ENCODE assay signal across 3 cellular contexts in the genomic region with DNA sequence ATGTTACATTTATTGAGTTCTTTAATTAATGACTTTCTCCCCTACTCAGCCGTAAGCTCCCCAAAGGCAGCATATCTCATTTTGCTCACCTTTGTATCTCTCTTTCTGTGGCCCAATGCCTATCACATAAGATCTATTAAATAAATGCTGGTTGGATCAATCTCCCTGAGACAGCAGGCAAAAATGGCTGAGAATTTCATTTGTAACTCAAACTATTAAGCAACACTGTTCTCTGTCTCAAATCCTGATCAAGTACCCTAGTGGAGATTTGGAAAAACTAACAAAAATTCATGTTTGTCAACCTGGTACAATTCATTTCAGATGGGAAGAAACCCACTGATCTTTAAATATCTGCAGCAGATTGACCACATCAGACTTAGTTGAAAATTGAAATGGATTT.
TF ChIP-seq lines count a peak whose summit lies in the region.

No MANE protein-coding gene starts in this region.

TF ChIP-seq in liver, 16 proteins besides CTCF, POLR2A, EP300 and RAD21:
- TF ChIP-seq TAF1 (conservative IDR thresholded peaks at IDR 0.05) (no peak), EGR1 (IDR thresholded peaks at IDR 0.05; ENCODE audit: low read depth in 2 of 2) (no peak), HNF4G (IDR thresholded peaks at IDR 0.05) (no peak), ZBTB33 (IDR thresholded peaks at IDR 0.05) (peak; percentile 36), GABPA (IDR thresholded peaks at IDR 0.05 in 1 of 2, conservative IDR thresholded peaks at IDR 0.05 in 1 of 2) (no peak), ATF3 (IDR thresholded peaks at IDR 0.05) (no peak), JUND (IDR thresholded peaks at IDR 0.05) (peak in 1 of 2 donors; percentile 7), FOXA1 (IDR thresholded peaks at IDR 0.05) (no peak), NR2F2 (IDR thresholded peaks at IDR 0.05) (no peak), REST (IDR thresholded peaks at IDR 0.05) (no peak), HNF4A (conservative IDR thresholded peaks at IDR 0.05) (peak; percentile 49 to 53), FOXA2 (IDR thresholded peaks at IDR 0.05) (no peak), RXRA (IDR thresholded peaks at IDR 0.05) (peak in 1 of 2 donors; percentile 42), YY1 (IDR thresholded peaks at IDR 0.05) (peak; percentile 83), SP1 (IDR thresholded peaks at IDR 0.05) (no peak), MAX (IDR thresholded peaks at IDR 0.05) (peak; percentile 11)

TF ChIP-seq in HepG2, 621 proteins besides CTCF, POLR2A, EP300 and RAD21:
- TF ChIP-seq RORA (CRISPR knock-in tag; IDR thresholded peaks at IDR 0.05), result no peak
- TF ChIP-seq KLF13 (CRISPR knock-in tag; IDR thresholded peaks at IDR 0.05), result no peak
- TF ChIP-seq, protein P1, sequence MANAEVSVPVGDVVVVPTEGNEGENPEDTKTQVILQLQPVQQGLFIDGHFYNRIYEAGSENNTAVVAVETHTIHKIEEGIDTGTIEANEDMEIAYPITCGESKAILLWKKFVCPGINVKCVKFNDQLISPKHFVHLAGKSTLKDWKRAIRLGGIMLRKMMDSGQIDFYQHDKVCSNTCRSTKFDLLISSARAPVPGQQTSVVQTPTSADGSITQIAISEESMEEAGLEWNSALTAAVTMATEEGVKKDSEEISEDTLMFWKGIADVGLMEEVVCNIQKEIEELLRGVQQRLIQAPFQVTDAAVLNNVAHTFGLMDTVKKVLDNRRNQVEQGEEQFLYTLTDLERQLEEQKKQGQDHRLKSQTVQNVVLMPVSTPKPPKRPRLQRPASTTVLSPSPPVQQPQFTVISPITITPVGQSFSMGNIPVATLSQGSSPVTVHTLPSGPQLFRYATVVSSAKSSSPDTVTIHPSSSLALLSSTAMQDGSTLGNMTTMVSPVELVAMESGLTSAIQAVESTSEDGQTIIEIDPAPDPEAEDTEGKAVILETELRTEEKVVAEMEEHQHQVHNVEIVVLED (CRISPR knock-in tag; IDR thresholded peaks at IDR 0.05; ENCODE audit: borderline replicate concordance), result no peak
- TF ChIP-seq DNMT1 (CRISPR knock-in tag; IDR thresholded peaks at IDR 0.05), result no peak
- TF ChIP-seq REL (CRISPR knock-in tag; conservative IDR thresholded peaks at IDR 0.05), result no peak
- no peak for TF ChIP-seq SNAI1 (CRISPR knock-in tag; IDR thresholded peaks at IDR 0.05; ENCODE audit: borderline replicate concordance)
- no peak for TF ChIP-seq NCOA1 (CRISPR knock-in tag; IDR thresholded peaks at IDR 0.05)
- no peak for TF ChIP-seq ZNF776 (CRISPR knock-in tag; IDR thresholded peaks at IDR 0.05)
- TF ChIP-seq ZBTB39 (CRISPR knock-in tag; IDR thresholded peaks at IDR 0.05), result no peak
- TF ChIP-seq ZNF382 (CRISPR knock-in tag; IDR thresholded peaks at IDR 0.05; ENCODE audit: borderline replicate concordance), result no peak
- TF ChIP-seq ZNF569 (CRISPR knock-in tag; IDR thresholded peaks at IDR 0.05; ENCODE audit: borderline replicate concordance), result no peak
- no peak for TF ChIP-seq FLYWCH1 (CRISPR knock-in tag; IDR thresholded peaks at IDR 0.05)

TF ChIP-seq in K562, 482 proteins besides CTCF, POLR2A, EP300 and RAD21:
- TF ChIP-seq CEBPB (tag; IDR thresholded peaks at IDR 0.05) (peak; percentile 46; the same call in 1 of the 2 replicates), CEBPG (CRISPR knock-in tag; IDR thresholded peaks at IDR 0.05) (no peak), CEBPG (tag; conservative IDR thresholded peaks at IDR 0.05 in 1 of 2, IDR thresholded peaks at IDR 0.05 in 1 of 2) (peak; percentile 34 to 37; a peak in 2 of 4 replicates), ZNF444 (CRISPR knock-in tag; IDR thresholded peaks at IDR 0.05) (no peak)
